ENCODE assay signal across 12 cellular contexts in the genomic region with DNA sequence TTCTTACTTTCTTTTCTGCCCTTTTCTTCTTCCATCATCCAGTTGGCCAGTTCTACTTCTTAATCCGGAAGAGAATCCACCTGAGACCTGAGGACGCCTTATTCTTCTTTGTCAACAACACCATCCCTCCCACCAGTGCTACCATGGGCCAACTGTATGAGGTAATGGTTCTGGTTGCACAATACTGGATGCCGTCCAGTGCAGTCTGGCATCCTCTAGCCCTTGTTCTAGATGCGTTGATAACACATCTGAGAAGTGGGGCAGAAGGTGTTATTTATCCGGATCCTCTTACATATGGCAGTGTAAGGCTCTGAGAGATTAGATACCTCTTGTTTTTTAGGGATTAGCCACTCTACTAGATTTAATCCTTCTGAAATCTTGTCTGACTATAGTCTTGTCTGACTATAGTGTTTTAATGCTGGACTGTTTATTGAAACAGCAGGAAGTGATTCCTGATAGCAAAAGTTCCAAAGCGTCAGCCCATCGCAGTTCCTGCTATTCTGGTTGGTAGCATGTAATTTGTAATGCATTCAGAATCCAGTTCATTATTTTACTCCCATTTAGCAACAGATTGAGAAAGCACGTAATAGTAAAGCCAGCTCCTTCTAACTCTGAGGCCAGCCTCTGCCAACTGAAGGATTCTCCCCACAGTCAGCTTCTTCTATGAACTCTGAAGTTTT. TPM values are rescaled to one million over a fixed set of nuclear protein-coding genes. Genes with fewer than 3 reads are reported as not detected.
DNase-seq lines count a peak whose midpoint lies in the region; ATAC-seq and TF ChIP-seq lines count a peak whose summit lies in the region.
"Had no signal": no experiment of that assay in that cellular context is flagged by ENCODE, and none has a peak within 500 bp of the region (broad histone marks: within the 10 kb centered on the region; RNA-seq: fewer than 3 reads in every experiment).

No MANE protein-coding gene starts in this region.

- no peaks in the 10 kb centered on the region for H3K79me1 ChIP-seq in trophoblast cell (ENCODE audit: low read length)

- H3K4ac ChIP-seq in trophoblast cell (ENCODE audit: low read depth, low read length) = no peak overlapping the region

- DNase-seq in AG10803 (ENCODE audit: low read depth) (peak; percentile 73), astrocyte of the hippocampus (ENCODE audit: low read depth, low spot score) (peak; percentile 60), Right ventricle myocardium inferior (ENCODE audit: missing footprints) (peak; percentile 71), trophoblast cell (peak; percentile 83 to 88), NCI-H187 (lab: John Stamatoyannopoulos, UW) (no peak)
- DNase-seq: activated naive CD4-positive, alpha-beta T cell treated with anti-CD3 and anti-CD28 coated beads for 36 hours; stimulated activated CD4-positive, alpha-beta T cell treated with anti-CD3 and anti-CD28 coated beads, Interleukin-4, amount 100 ng/mL, for 4 hours had no signal

- H3K14ac ChIP-seq in trophoblast cell (ENCODE audit: low read length) = no peak overlapping the region

- no peak overlapping the region for H3K18ac ChIP-seq in trophoblast cell (ENCODE audit: low read length)

- no peak overlapping the region for H3K9ac ChIP-seq in trophoblast cell (ENCODE audit: low read length)
- H3K9ac ChIP-seq: BLaER1 had no signal

- TF ChIP-seq CTCF in AG10803 (conservative IDR thresholded peaks at IDR 0.05; ENCODE audit: low read length) = no peak

- ATAC-seq in Right ventricle myocardium inferior (peak; percentile 95), HG03342 (IDR thresholded peaks at IDR 0.05; ENCODE audit: unreplicated experiment) (no peak), GM21515 (IDR thresholded peaks at IDR 0.05; ENCODE audit: unreplicated experiment) (no peak), HG02763 (IDR thresholded peaks at IDR 0.05; ENCODE audit: unreplicated experiment) (no peak)

- WGBS in trophoblast cell (ENCODE audit: extremely low coverage, insufficient coverage, insufficient read length) = no CpG with 5 or more reads among the region's 8 CpGs

- H2AK5ac ChIP-seq in trophoblast cell (ENCODE audit: low read length) = no peak overlapping the region

- intact Hi-C loops in Right ventricle myocardium inferior (cut with DNase I) = no loop called here

- no peaks in the 10 kb centered on the region for H3K27me3 ChIP-seq in trophoblast cell (ENCODE audit: insufficient read depth, low read length)
- H3K27me3 ChIP-seq: BLaER1 had no signal

- no peak overlapping the region for H2AFZ ChIP-seq in trophoblast cell (ENCODE audit: insufficient read depth, low read length, poor library complexity)

- no peak overlapping the region for H4K8ac ChIP-seq in trophoblast cell (ENCODE audit: low read depth, low read length)

- H3K4me3 ChIP-seq in AG10803 (ENCODE audit: low read length) (no peak overlapping the region), trophoblast cell (ENCODE audit: low read depth, low read length) (no peak overlapping the region)
- H3K4me3 ChIP-seq: BLaER1 had no signal

- H3K27ac ChIP-seq in trophoblast cell (ENCODE audit: low read depth, low read length) = no peak overlapping the region
- H3K27ac ChIP-seq: BLaER1 had no signal

- H2BK5ac ChIP-seq in trophoblast cell (ENCODE audit: low read depth, low read length, poor library complexity) = no peak overlapping the region

- no peak overlapping the region for H2BK120ac ChIP-seq in trophoblast cell (ENCODE audit: insufficient read depth, low read length, poor library complexity)

- no peak overlapping the region for H2BK12ac ChIP-seq in trophoblast cell (ENCODE audit: low read length)

- H3K36me3 ChIP-seq in trophoblast cell (ENCODE audit: control insufficient read depth in 1 of 2, insufficient read depth in 2 of 2, low read length in 2 of 2) = peaks cover 22 to 41% of the 10 kb centered on the region in 2 experiments

- H3K4me2 ChIP-seq in trophoblast cell (ENCODE audit: low read length) = no peak overlapping the region
- H3K4me2 ChIP-seq: BLaER1 had no signal

- no peak overlapping the region for H3K23ac ChIP-seq in trophoblast cell (ENCODE audit: low read length)

- no peaks in the 10 kb centered on the region for H3K79me2 ChIP-seq in trophoblast cell (ENCODE audit: control insufficient read depth, insufficient read depth, low read length, poor library complexity)

- H3K9me3 ChIP-seq in trophoblast cell (ENCODE audit: insufficient read depth, low read depth, low read length) = no peaks in the 10 kb centered on the region
- H3K9me3 ChIP-seq: BLaER1 had no signal

- H3K4me1 ChIP-seq in trophoblast cell (ENCODE audit: control insufficient read depth in 1 of 2, insufficient read depth in 2 of 2, low read length in 2 of 2) = peaks cover 0 to under 1% of the 10 kb centered on the region in 2 experiments
- H3K4me1 ChIP-seq: BLaER1 had no signal

- H4K91ac ChIP-seq in trophoblast cell (ENCODE audit: low read depth, low read length) = no peak overlapping the region

- no peak overlapping the region for H4K12ac ChIP-seq in trophoblast cell (ENCODE audit: low read depth, low read length)

RNA-seq across cellular contexts. Expression of gene GABARAPL1, which starts 7.9 kb away (rescaled TPM):
- total RNA-seq in Right ventricle myocardium inferior = 282 TPM
- polyA plus RNA-seq in trophoblast cell (2013) = 84.3 and 86.6 TPM in 2 replicates

RNA-seq across cellular contexts. Expression of gene TMEM52B, which starts 41.7 kb away (rescaled TPM):
- not detected for total RNA-seq in Right ventricle myocardium inferior
- polyA plus RNA-seq in trophoblast cell (2013) = 2.4 and 2.7 TPM in 2 replicates
- total RNA-seq: activated naive CD4-positive, alpha-beta T cell treated with anti-CD3 and anti-CD28 coated beads for 36 hours; T-helper 1 cell treated with Interleukin-12 subunit alpha and Interleukin-12 subunit beta and Interleukin-4 antibody, amounts not matched to agents 30 ng/mL and 1 ng/mL, for 36 hours had no signal

RNA-seq across cellular contexts. Expression of gene OLR1, which starts 48.6 kb away (rescaled TPM):
- 0.24 TPM for total RNA-seq in Right ventricle myocardium inferior
- 13.8 and 15.0 TPM in 2 replicates for polyA plus RNA-seq in trophoblast cell (2013)
- total RNA-seq: activated naive CD4-positive, alpha-beta T cell treated with anti-CD3 and anti-CD28 coated beads for 36 hours; T-helper 1 cell treated with Interleukin-12 subunit alpha and Interleukin-12 subunit beta and Interleukin-4 antibody, amounts not matched to agents 30 ng/mL and 1 ng/mL, for 36 hours had no signal

Comparison
In these comparisons a context has a peak if more than half of its experiments do, and no peak if none do; other contexts are left out.
1. DNase-seq: peak in AG10803 (single experiment), astrocyte of the hippocampus (single experiment), Right ventricle myocardium inferior (single experiment) and trophoblast cell (2 of 2); none in NCI-H187 (0 of 2).